16 cellular contexts compared by ENCODE assay signal in the genomic region with DNA sequence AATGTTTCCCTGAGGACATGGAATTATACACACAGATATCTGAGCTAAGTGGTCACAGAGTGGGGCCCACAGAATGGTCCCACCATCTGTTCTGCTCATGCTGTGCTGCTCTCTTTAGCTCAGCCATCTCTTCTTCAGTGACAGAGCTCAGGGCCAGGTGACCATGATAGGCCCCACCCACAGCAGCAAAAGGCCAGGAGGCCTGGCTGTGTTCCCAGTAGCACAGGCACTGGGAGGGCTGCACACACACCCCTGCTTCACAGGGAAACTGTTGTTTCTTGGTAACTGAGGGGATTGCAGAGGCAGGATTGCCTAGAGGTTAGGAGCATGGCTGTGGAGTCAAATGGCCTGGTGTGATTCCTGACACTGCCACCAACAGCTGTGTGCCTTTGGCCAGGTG. TPM values are rescaled to one million over a fixed set of nuclear protein-coding genes. Genes with fewer than 3 reads are reported as not detected.
DNase-seq lines count a peak whose midpoint lies in the region; ATAC-seq and TF ChIP-seq lines count a peak whose summit lies in the region.
"Had no signal": no experiment of that assay in that cellular context is flagged by ENCODE, and none has a peak within 500 bp of the region (broad histone marks: within the 10 kb centered on the region; RNA-seq: fewer than 3 reads in every experiment).

No MANE protein-coding gene starts in this region.

- H3K27ac ChIP-seq in stomach = no peak overlapping the region

- TF ChIP-seq CTCF in choroid plexus epithelial cell (conservative IDR thresholded peaks at IDR 0.05; ENCODE audit: low read depth, low read length) (no peak), stomach (IDR thresholded peaks at IDR 0.05) (no peak)

- peaks cover 0 to 3% (median 0%) of the 10 kb centered on the region in 4 donors for H3K9me3 ChIP-seq in stomach

- H3K36me3 ChIP-seq in stomach = no peaks in the 10 kb centered on the region

- no peak for TF ChIP-seq POLR2A in stomach (IDR thresholded peaks at IDR 0.05)

- H3K4me1 ChIP-seq in stomach = no peaks in the 10 kb centered on the region

- ATAC-seq in Right ventricle myocardium superior (ENCODE audit: poor library complexity) (peak; percentile 53), Right ventricle myocardium inferior (no peak), GM18511 (IDR thresholded peaks at IDR 0.05; ENCODE audit: unreplicated experiment) (no peak), HG02885 (IDR thresholded peaks at IDR 0.05; ENCODE audit: poor library complexity, unreplicated experiment) (no peak), GM21723 (IDR thresholded peaks at IDR 0.05; ENCODE audit: unreplicated experiment) (no peak)

- no peaks in the 10 kb centered on the region for H3K27me3 ChIP-seq in stomach

- H3K4me3 ChIP-seq in choroid plexus epithelial cell (ENCODE audit: low read depth, low read length) (no peak overlapping the region), stomach (no peak overlapping the region)

- intact Hi-C loops in Right ventricle myocardium superior (cut with DNase I) (no loop called here), Right ventricle myocardium inferior (cut with DNase I) (no loop called here), stomach (cut with DNase I; ENCODE audit: low total_unique reads) (no loop called here)

- DNase-seq in Right ventricle myocardium superior (no peak), Right ventricle myocardium inferior (ENCODE audit: missing footprints) (no peak), NCI-H345 treated with DMSO at 0.1 percent for 48 hours (lab: John Stamatoyannopoulos, UW; ENCODE audit: unreplicated experiment) (peak; percentile 20), choroid plexus epithelial cell (ENCODE audit: low read depth) (peak; percentile 49), stomach (peak; percentile 31)
- DNase-seq: retina; SIG-M5; stimulated activated CD4-positive, alpha-beta T cell treated with anti-CD3 and anti-CD28 coated beads, Interleukin-4, amount 100 ng/mL, for 24 hours; stimulated activated naive CD4-positive, alpha-beta T cell had no signal

- no peak for TF ChIP-seq EP300 in stomach (IDR thresholded peaks at IDR 0.05)

RNA-seq across cellular contexts. Expression of a gene that starts 4.8 kb away (rescaled TPM):
- total RNA-seq in Right ventricle myocardium superior = not detected
- total RNA-seq in Right ventricle myocardium inferior = not detected
- total RNA-seq in stomach = not detected
- not detected for polyA plus RNA-seq in stomach
- total RNA-seq: Daoy, dermis microvascular lymphatic vessel endothelial cell had no signal
- polyA plus RNA-seq: IgD-negative memory B cell had no signal

RNA-seq across cellular contexts. Expression of a gene that starts 33.7 kb away (rescaled TPM):
- total RNA-seq in Right ventricle myocardium superior (not detected), Right ventricle myocardium inferior (not detected), stomach (not detected)
- not detected for polyA plus RNA-seq in stomach
- total RNA-seq: Daoy, dermis microvascular lymphatic vessel endothelial cell had no signal
- polyA plus RNA-seq: adipose tissue, IgD-negative memory B cell had no signal

Comparison
In these comparisons a context has a peak if more than half of its experiments do, and no peak if none do; other contexts are left out.
1. DNase-seq: peak in NCI-H345 treated with DMSO at 0.1 percent for 48 hours (single experiment), choroid plexus epithelial cell (single experiment) and stomach (single experiment); none in Right ventricle myocardium superior (single experiment) and Right ventricle myocardium inferior (single experiment).